In genomic region chr15:41564960-41565502, GRCh38 we compare ENCODE assay signal across 1 cellular context.
TF ChIP-seq lines count a peak whose summit lies in the region.

No MANE protein-coding gene starts in this region.

TF ChIP-seq in K562, 482 proteins besides CTCF, POLR2A, EP300 and RAD21:
- TF ChIP-seq PRMT5 (CRISPR knock-in tag; IDR thresholded peaks at IDR 0.05): no peak
- no peak for TF ChIP-seq ZNF436 (CRISPR knock-in tag; IDR thresholded peaks at IDR 0.05)
- peak; percentile 28; the same call in 1 of the 2 replicates for TF ChIP-seq CXXC5 (CRISPR knock-in tag; IDR thresholded peaks at IDR 0.05)
- TF ChIP-seq UBTF (IDR thresholded peaks at IDR 0.05; ENCODE audit: borderline replicate concordance in 1 of 2, low read depth in 2 of 2, low read length in 2 of 2): no peak
- TF ChIP-seq ZNF316 (IDR thresholded peaks at IDR 0.05): peak; percentile 57
- peak in 1 of 2 experiments; percentile 28; a peak in 1 of 4 replicates for TF ChIP-seq MNT (conservative IDR thresholded peaks at IDR 0.05)
- peak; percentile 67; the same call in 1 of the 2 replicates for TF ChIP-seq C11orf30 (IDR thresholded peaks at IDR 0.05; ENCODE audit: low read depth)
- TF ChIP-seq ZNF224 (CRISPR knock-in tag; IDR thresholded peaks at IDR 0.05): no peak
- no peak for TF ChIP-seq ATF7 (IDR thresholded peaks at IDR 0.05)
- TF ChIP-seq MAFF (IDR thresholded peaks at IDR 0.05; ENCODE audit: low read length): peak; percentile 24; the same call in 1 of the 2 replicates
- TF ChIP-seq USF1 (CRISPR knock-in tag; IDR thresholded peaks at IDR 0.05): no peak
- no peak for TF ChIP-seq ZNF740 (CRISPR knock-in tag; IDR thresholded peaks at IDR 0.05)
- TF ChIP-seq ZNF740 (tag; IDR thresholded peaks at IDR 0.05): no peak
- TF ChIP-seq TCF3 (CRISPR knock-in tag; IDR thresholded peaks at IDR 0.05): peak; percentile 10; the same call in 1 of the 2 replicates
- no peak for TF ChIP-seq JUN (IDR thresholded peaks at IDR 0.05; ENCODE audit: borderline replicate concordance, low read depth, low read length)
- no peak for TF ChIP-seq JUN (CRISPR knock-in tag; IDR thresholded peaks at IDR 0.05; ENCODE audit: borderline replicate concordance)
- 0 out of 2 replicates have a peak, but pooled peaks have one; percentile 36 for TF ChIP-seq SMARCA4 (IDR thresholded peaks at IDR 0.05)
- peak; percentile 71 for TF ChIP-seq NFE2 (IDR thresholded peaks at IDR 0.05; ENCODE audit: low read depth)
- no peak for TF ChIP-seq ARID2 (IDR thresholded peaks at IDR 0.05)
- no peak for TF ChIP-seq PURB (CRISPR knock-in tag; IDR thresholded peaks at IDR 0.05; ENCODE audit: low read depth)
- peak; percentile 73; the same call in 1 of the 2 replicates for TF ChIP-seq FOXK1 (CRISPR knock-in tag; IDR thresholded peaks at IDR 0.05; ENCODE audit: borderline replicate concordance)
- TF ChIP-seq HDAC1 (IDR thresholded peaks at IDR 0.05): peak in 1 of 2 experiments; percentile 24; a peak in 1 of 4 replicates
- TF ChIP-seq DPF2 (IDR thresholded peaks at IDR 0.05): peak; percentile 61; the same call in 1 of the 2 replicates
- TF ChIP-seq HDAC8 (tag; IDR thresholded peaks at IDR 0.05): no peak
- TF ChIP-seq ZNF3 (CRISPR knock-in tag; IDR thresholded peaks at IDR 0.05): no peak
- peak; percentile 47 for TF ChIP-seq MAFG (tag; conservative IDR thresholded peaks at IDR 0.05)
- peak in 1 of 2 experiments; percentile 15; a peak in 1 of 4 replicates for TF ChIP-seq KDM1A (IDR thresholded peaks at IDR 0.05)
- no peak for TF ChIP-seq ZNF41 (CRISPR knock-in tag; conservative IDR thresholded peaks at IDR 0.05)
- TF ChIP-seq POLR2G (IDR thresholded peaks at IDR 0.05; ENCODE audit: low read depth, low read length): peak; percentile 59
